In genomic region chr12:124512667-124513296, GRCh38 we compare ENCODE assay signal across 9 cellular contexts. TPM values are rescaled to one million over a fixed set of nuclear protein-coding genes. Genes with fewer than 3 reads are reported as not detected.
DNase-seq lines count a peak whose midpoint lies in the region; ATAC-seq and TF ChIP-seq lines count a peak whose summit lies in the region.
"Had no signal": no experiment of that assay in that cellular context is flagged by ENCODE, and none has a peak within 500 bp of the region (broad histone marks: within the 10 kb centered on the region; RNA-seq: fewer than 3 reads in every experiment).

No MANE protein-coding gene starts in this region.

- no peak overlapping the region for H3K4me3 Mint-ChIP-seq in activated CD4-positive, alpha-beta T cell treated with anti-CD3 and anti-CD28 coated beads, Interleukin-2, amount 10 ng/mL, durations not matched to agents 24 days and 14 days
- H3K4me3 Mint-ChIP-seq: activated naive CD8-positive, alpha-beta T cell had no signal

- DNase-seq in AG20443 (ENCODE audit: low spot score), result peak; percentile 83
- DNase-seq in NCI-H1105 (lab: John Stamatoyannopoulos, UW), result peak; percentile 37
- DNase-seq in brain microvascular endothelial cell, result peak; percentile 99
- peak; percentile 99 for DNase-seq in iPS DF 6.9 (ENCODE audit: low read depth, low spot score)
- peak in 1 of 2 donors; percentile 75 for DNase-seq in gastrocnemius medialis
- no peak for DNase-seq in activated CD4-positive, alpha-beta T cell treated with anti-CD3 and anti-CD28 coated beads, Interleukin-2, amount 10 ng/mL, durations not matched to agents 24 days and 14 days

- no peaks in the 10 kb centered on the region for H3K36me3 ChIP-seq in brain microvascular endothelial cell (replicated peaks)
- peaks cover 3% of the 10 kb centered on the region; the same call in 1 of the 2 replicates for H3K36me3 ChIP-seq in iPS DF 6.9 (ENCODE audit: control insufficient read depth, insufficient read depth, low read length)
- H3K36me3 ChIP-seq in gastrocnemius medialis, result no peaks in the 10 kb centered on the region

- TF ChIP-seq POLR2A in gastrocnemius medialis (IDR thresholded peaks at IDR 0.05), result no peak

- no peaks in the 10 kb centered on the region for H3K4me1 Mint-ChIP-seq in activated CD4-positive, alpha-beta T cell treated with anti-CD3 and anti-CD28 coated beads, Interleukin-2, amount 10 ng/mL, durations not matched to agents 24 days and 14 days

- H3K27ac Mint-ChIP-seq in activated CD4-positive, alpha-beta T cell treated with anti-CD3 and anti-CD28 coated beads, Interleukin-2, amount 10 ng/mL, durations not matched to agents 24 days and 14 days, result no peak overlapping the region
- H3K27ac Mint-ChIP-seq: activated naive CD8-positive, alpha-beta T cell had no signal

- H3K9me3 ChIP-seq in iPS DF 6.9 (ENCODE audit: control insufficient read depth, insufficient read depth, low read length), result no peaks in the 10 kb centered on the region
- H3K9me3 ChIP-seq in gastrocnemius medialis, result no peaks in the 10 kb centered on the region

- in situ Hi-C loops in brain microvascular endothelial cell (cut with HindIII; ENCODE audit: low pct_ligation_motif_present, low sequenced_read_pairs) (no loop called here), gastrocnemius medialis (cut with MboI; ENCODE audit: low sequenced_read_pairs in 4 of 4) (loop anchor here in 1 of 4 donors (10.0 to 25.0 kb wide), 2 partner anchors 125 to 252 kb away; no protein-coding TSS in a partner anchor)

- intact Hi-C loops in gastrocnemius medialis (cut with DNase I; ENCODE audit: low total_unique reads), result no loop called here
- intact Hi-C loops in activated CD4-positive, alpha-beta T cell treated with anti-CD3 and anti-CD28 coated beads, Interleukin-2, amount 10 ng/mL, durations not matched to agents 24 days and 14 days (cut with micrococcal nuclease), result no loop called here

- TF ChIP-seq CTCF in brain microvascular endothelial cell (IDR thresholded peaks at IDR 0.05; ENCODE audit: low read depth, low read length, missing control alignments) (no peak), gastrocnemius medialis (IDR thresholded peaks at IDR 0.05 in 4 of 5, conservative IDR thresholded peaks at IDR 0.05 in 1 of 5) (no peak)

- H3K4me3 ChIP-seq in brain microvascular endothelial cell (ENCODE audit: low read depth, low read length) (no peak overlapping the region), iPS DF 6.9 (ENCODE audit: low read length) (no peak overlapping the region), gastrocnemius medialis (no peak overlapping the region)

- no peaks in the 10 kb centered on the region for H3K36me3 Mint-ChIP-seq in activated CD4-positive, alpha-beta T cell treated with anti-CD3 and anti-CD28 coated beads, Interleukin-2, amount 10 ng/mL, durations not matched to agents 24 days and 14 days (ENCODE audit: low read depth)

- H3K9me3 Mint-ChIP-seq in activated CD4-positive, alpha-beta T cell treated with anti-CD3 and anti-CD28 coated beads, Interleukin-2, amount 10 ng/mL, durations not matched to agents 24 days and 14 days, result no peaks in the 10 kb centered on the region

- WGBS in iPS DF 6.9 (ENCODE audit: insufficient coverage, insufficient read length), result no CpG with 5 or more reads among the region's 16 CpGs

- no peak for ATAC-seq in gastrocnemius medialis
- ATAC-seq in GM21723 (IDR thresholded peaks at IDR 0.05; ENCODE audit: unreplicated experiment), result no peak
- no peak for ATAC-seq in HG03342 (IDR thresholded peaks at IDR 0.05; ENCODE audit: unreplicated experiment)

- H3K27me3 ChIP-seq in brain microvascular endothelial cell (replicated peaks) (no peaks in the 10 kb centered on the region), iPS DF 6.9 (ENCODE audit: control insufficient read depth, insufficient read depth, low read length) (no peaks in the 10 kb centered on the region), gastrocnemius medialis (no peaks in the 10 kb centered on the region)

- H3K27me3 Mint-ChIP-seq in activated CD4-positive, alpha-beta T cell treated with anti-CD3 and anti-CD28 coated beads, Interleukin-2, amount 10 ng/mL, durations not matched to agents 24 days and 14 days, result no peaks in the 10 kb centered on the region
- H3K27me3 Mint-ChIP-seq: activated naive CD8-positive, alpha-beta T cell had no signal

- H3K4me1 ChIP-seq in iPS DF 6.9 (ENCODE audit: control insufficient read depth, insufficient read depth, low read length) (peaks cover 14% of the 10 kb centered on the region), gastrocnemius medialis (peaks cover 84 to 92% of the 10 kb centered on the region in 2 donors)

- H3K27ac ChIP-seq in brain microvascular endothelial cell (peak overlapping the region; percentile 92), iPS DF 6.9 (ENCODE audit: low read length) (no peak overlapping the region), gastrocnemius medialis (peak overlapping the region; percentile 56 to 98 (median 88))

RNA-seq across cellular contexts. Expression of gene NCOR2, which starts 54.6 kb away (rescaled TPM):
- 100 to 1,000 TPM in 2 of 4 donors, 10 to 100 TPM in 2; 37.7 to 123 (median 105) TPM for total RNA-seq in gastrocnemius medialis
- 125 and 128 TPM in 2 replicates for total RNA-seq in activated CD4-positive, alpha-beta T cell treated with anti-CD3 and anti-CD28 coated beads, Interleukin-2, amount 10 ng/mL, durations not matched to agents 24 days and 14 days
